ENCODE assay signal across 1 cellular context in genomic region chr6:164453835-164454234, GRCh38.
TF ChIP-seq lines count a peak whose summit lies in the region.

No MANE protein-coding gene starts in this region.

TF ChIP-seq in HepG2, 621 proteins besides CTCF, POLR2A, EP300 and RAD21 (continued from another document):
- TF ChIP-seq STAT6 (CRISPR knock-in tag; IDR thresholded peaks at IDR 0.05; ENCODE audit: borderline replicate concordance) (no peak), ELF4 (CRISPR knock-in tag; IDR thresholded peaks at IDR 0.05; ENCODE audit: borderline replicate concordance) (no peak), NFKBIZ (CRISPR knock-in tag; IDR thresholded peaks at IDR 0.05) (no peak), ZNF7 (CRISPR knock-in tag; IDR thresholded peaks at IDR 0.05) (no peak), LCORL (IDR thresholded peaks at IDR 0.05) (no peak), LCORL (CRISPR knock-in tag; IDR thresholded peaks at IDR 0.05) (no peak), ZNF180 (CRISPR knock-in tag; IDR thresholded peaks at IDR 0.05; ENCODE audit: borderline replicate concordance, low read depth) (no peak)
